1 cellular context compared by ENCODE assay signal in genomic region chr9:101097210-101097609, GRCh38.
TF ChIP-seq lines count a peak whose summit lies in the region.

No MANE protein-coding gene starts in this region.

TF ChIP-seq in H1, 55 proteins besides CTCF, POLR2A, EP300 and RAD21 (continued from another document):
- TF ChIP-seq ATF2 (IDR thresholded peaks at IDR 0.05; ENCODE audit: low read length) (no peak), JUND (IDR thresholded peaks at IDR 0.05; ENCODE audit: low read length) (no peak), EGR1 (IDR thresholded peaks at IDR 0.05; ENCODE audit: borderline replicate concordance, low read depth, low read length) (no peak), SRF (IDR thresholded peaks at IDR 0.05; ENCODE audit: low read depth, low read length) (no peak), SAP30 (IDR thresholded peaks at IDR 0.05; ENCODE audit: insufficient read depth, insufficient replicate concordance, low read length) (no peak), SIRT6 (IDR thresholded peaks at IDR 0.05; ENCODE audit: low read length) (no peak), HDAC2 (IDR thresholded peaks at IDR 0.05; ENCODE audit: borderline replicate concordance in 1 of 2, low read depth in 2 of 2, low read length in 2 of 2) (no peak), NRF1 (IDR thresholded peaks at IDR 0.05; ENCODE audit: low read depth, low read length) (no peak)
